In genomic region chr9:137551656-137552534, GRCh38 we compare ENCODE assay signal across 8 cellular contexts. TPM values are rescaled to one million over a fixed set of nuclear protein-coding genes. Genes with fewer than 3 reads are reported as not detected.
DNase-seq lines count a peak whose midpoint lies in the region; ATAC-seq and TF ChIP-seq lines count a peak whose summit lies in the region.

TSS of gene MRPL41 (plus strand) at chr9:137551879. CDS start at chr9:137552082, 203 bp downstream.

- peak within 1 kb of the TSS; percentile 86 for H2AFZ ChIP-seq in PC-9

- DNase-seq in Calu3 (peak; percentile 82), HuH-7.5 (ENCODE audit: low spot score) (peak; percentile 99), PC-9 (peak; percentile 79 to 96), erythroblast (lab: John Stamatoyannopoulos, UW) (peak; percentile 91 to 94)
- DNase-seq in activated T-cell treated with anti-CD3 and anti-CD28 coated beads, Interleukin-2, amount 50 U/mL, for 24 hours = peak; percentile 89
- peak; percentile 68 to 72 for DNase-seq in stimulated activated CD8-positive, alpha-beta memory T cell treated with anti-CD3 and anti-CD28 coated beads, Interleukin-7, amount 100 ng/mL, for 1 hour (ENCODE audit: low read depth in 2 of 2)

- H3K27me3 Mint-ChIP-seq in Calu3 (ENCODE audit: unreplicated experiment) = no peaks in the 10 kb centered on the region
- no peaks in the 10 kb centered on the region for H3K27me3 Mint-ChIP-seq in activated T-cell treated with anti-CD3 and anti-CD28 coated beads, Interleukin-2, amount 50 U/mL, for 24 hours

- H3K4me3 ChIP-seq in PC-9 (peak within 1 kb of the TSS; percentile 82), mucosa of stomach (ENCODE audit: low read length) (peak within 1 kb of the TSS; percentile 60)

- H3K36me3 ChIP-seq in PC-9 (ENCODE audit: low read depth) (no peaks in the 10 kb centered on the region), mucosa of stomach (ENCODE audit: control insufficient read depth, insufficient read depth, low read length) (no peaks in the 10 kb centered on the region)

- peak within 1 kb of the TSS; percentile 74 for H3K4me3 Mint-ChIP-seq in Calu3 (ENCODE audit: low read depth, unreplicated experiment)
- H3K4me3 Mint-ChIP-seq in activated T-cell treated with anti-CD3 and anti-CD28 coated beads, Interleukin-2, amount 50 U/mL, for 24 hours = peak within 1 kb of the TSS; percentile 90

- H3K9me3 Mint-ChIP-seq in Calu3 (ENCODE audit: low read depth, unreplicated experiment) = no peaks in the 10 kb centered on the region
- H3K9me3 Mint-ChIP-seq in activated T-cell treated with anti-CD3 and anti-CD28 coated beads, Interleukin-2, amount 50 U/mL, for 24 hours = no peaks in the 10 kb centered on the region

- no peaks in the 10 kb centered on the region for H3K4me1 Mint-ChIP-seq in Calu3 (ENCODE audit: low read depth, unreplicated experiment)
- peaks cover 21% of the 10 kb centered on the region for H3K4me1 Mint-ChIP-seq in activated T-cell treated with anti-CD3 and anti-CD28 coated beads, Interleukin-2, amount 50 U/mL, for 24 hours (ENCODE audit: low read depth)

- CTCF ChIA-PET in Calu3 (lab: Charles Lee) = interaction anchor here (0.6 to 1.0 kb wide), 3 partner anchors 250 to 1600 kb away, joined by 3 to 7 read pairs (median 4); partner anchors contain the start of gene NRARP
- CTCF ChIA-PET in PC-9 (lab: Charles Lee) = interaction anchor here (0.6 to 0.7 kb wide), 3 partner anchors 39 to 227 kb away, joined by 3 to 16 read pairs (median 8); no protein-coding TSS in a partner anchor

- H3K4me1 ChIP-seq in PC-9 (replicated peaks; ENCODE audit: insufficient read depth) (peaks cover 8% of the 10 kb centered on the region), mucosa of stomach (ENCODE audit: control insufficient read depth, insufficient read depth, low read length) (peaks cover 13% of the 10 kb centered on the region)

- peaks cover 41% of the 10 kb centered on the region for H3K36me3 Mint-ChIP-seq in Calu3 (ENCODE audit: insufficient read depth, unreplicated experiment)
- H3K36me3 Mint-ChIP-seq in activated T-cell treated with anti-CD3 and anti-CD28 coated beads, Interleukin-2, amount 50 U/mL, for 24 hours (ENCODE audit: low read depth) = peaks cover 49% of the 10 kb centered on the region

- peak; percentile 80 for ATAC-seq in GM21423 (IDR thresholded peaks at IDR 0.05; ENCODE audit: unreplicated experiment)

- H3K27ac Mint-ChIP-seq in Calu3 (ENCODE audit: unreplicated experiment) = no peak within 1 kb of the TSS
- peak within 1 kb of the TSS; percentile 92 for H3K27ac Mint-ChIP-seq in activated T-cell treated with anti-CD3 and anti-CD28 coated beads, Interleukin-2, amount 50 U/mL, for 24 hours

- peaks cover 39% of the 10 kb centered on the region for H3F3A ChIP-seq in PC-9 (ENCODE audit: insufficient read depth, low read depth)

- H4K20me1 ChIP-seq in PC-9 (ENCODE audit: insufficient read depth) = peaks cover 14% of the 10 kb centered on the region; the same call in 1 of the 2 replicates

- POLR2A ChIA-PET in PC-9 (lab: Charles Lee; ENCODE audit: unreplicated experiment) = interaction anchor here (0.6 kb wide), 1 partner anchor 257 kb away, joined by 24 read pairs; no protein-coding TSS in a partner anchor

- H3K4me2 ChIP-seq in PC-9 = peak within 1 kb of the TSS; percentile 82

- no peaks in the 10 kb centered on the region for H3K9me2 ChIP-seq in PC-9 (ENCODE audit: insufficient read depth)

- H3K27ac ChIP-seq in PC-9 = no peak within 1 kb of the TSS

- no peaks in the 10 kb centered on the region for H3K79me2 ChIP-seq in PC-9 (ENCODE audit: low read depth)

- intact Hi-C loops in Calu3 (cut with micrococcal nuclease; ENCODE audit: unreplicated experiment) = no loop called here
- intact Hi-C loops in PC-9 (cut with micrococcal nuclease; ENCODE audit: unreplicated experiment) = loop anchor here (1.0 to 5.0 kb wide), 2 partner anchors 60 to 258 kb away; no protein-coding TSS in a partner anchor

- TF ChIP-seq CTCF in Calu3 (IDR thresholded peaks at IDR 0.05; ENCODE audit: unreplicated experiment) (no peak), PC-9 (conservative IDR thresholded peaks at IDR 0.05) (no peak)

- no peaks in the 10 kb centered on the region for H3K9me3 ChIP-seq in PC-9 (ENCODE audit: insufficient read depth, low read depth)
- no peaks in the 10 kb centered on the region for H3K9me3 ChIP-seq in mucosa of stomach (ENCODE audit: control insufficient read depth, low read length)

- H3K27me3 ChIP-seq in PC-9 (ENCODE audit: insufficient read depth, low read depth) (no peaks in the 10 kb centered on the region), mucosa of stomach (ENCODE audit: control insufficient read depth, insufficient read depth, low read length) (no peaks in the 10 kb centered on the region)

- BruUV-seq in Calu3 (replicated peaks; lab: Mats Ljungman, UMichigan) (TSS peak; percentile 99), PC-9 (replicated peaks; lab: Mats Ljungman, UMichigan) (TSS peak; percentile 97)

- TF ChIP-seq POLR2A in erythroblast (IDR thresholded peaks at IDR 0.05; ENCODE audit: low read length) = peak; percentile 47

- peak within 1 kb of the TSS; percentile 59 for H3K9ac ChIP-seq in mucosa of stomach (ENCODE audit: low read length)

RNA-seq across cellular contexts. Expression of gene MRPL41, which starts in this region (rescaled TPM):
- total RNA-seq in Calu3 (2022) (27.6 and 31.1 TPM in 2 replicates), PC-9 (2021) (54.5 and 87.7 TPM in 2 replicates)
